Comparison of ENCODE assay signal across 8 cellular contexts in genomic region chr6:151765444-151765886, GRCh38. TPM values are rescaled to one million over a fixed set of nuclear protein-coding genes. Genes with fewer than 3 reads are reported as not detected.
A peak's percentile ranks its signal among the peaks of the same experiment; 100 is the strongest.
DNase-seq lines count a peak whose midpoint lies in the region; ATAC-seq and TF ChIP-seq lines count a peak whose summit lies in the region.

No MANE protein-coding gene starts in this region.

- no peak overlapping the region for H3K4me3 Mint-ChIP-seq in osteocyte (ENCODE audit: unreplicated experiment)

- H3K36me3 Mint-ChIP-seq in osteocyte (ENCODE audit: unreplicated experiment), result no peaks in the 10 kb centered on the region

- ATAC-seq in GM19035 (IDR thresholded peaks at IDR 0.05; ENCODE audit: unreplicated experiment), result peak; percentile 75
- ATAC-seq in HG03280 (IDR thresholded peaks at IDR 0.05; ENCODE audit: unreplicated experiment), result peak; percentile 68

- DNase-seq in COLO668 (lab: John Stamatoyannopoulos, UW; ENCODE audit: unreplicated experiment), result peak; percentile 37
- DNase-seq in NCI-H345 (lab: John Stamatoyannopoulos, UW), result peak; percentile 19
- peak; percentile 22 to 33 for DNase-seq in activated CD4-positive, alpha-beta T cell treated with anti-CD3 and anti-CD28 coated beads, Interleukin-2, amount 50 U/mL, for 48 hours
- DNase-seq in foreskin melanocyte, result peak; percentile 64
- no peak for DNase-seq in osteocyte (ENCODE audit: extremely low spot score, unreplicated experiment)
- DNase-seq in activated CD4-positive, CD25-positive, alpha-beta regulatory T cell (lab: John Stamatoyannopoulos, UW), result no peak

- H3K27me3 Mint-ChIP-seq in osteocyte (ENCODE audit: unreplicated experiment), result peaks cover 43% of the 10 kb centered on the region

- peaks cover 21% of the 10 kb centered on the region for H3K4me1 Mint-ChIP-seq in osteocyte (ENCODE audit: unreplicated experiment)

- no peak overlapping the region for H3K27ac Mint-ChIP-seq in osteocyte (ENCODE audit: unreplicated experiment)

- no peaks in the 10 kb centered on the region for H3K9me3 Mint-ChIP-seq in osteocyte (ENCODE audit: unreplicated experiment)

- peak; percentile 80 for TF ChIP-seq CTCF in osteocyte (IDR thresholded peaks at IDR 0.05)

RNA-seq across cellular contexts. Expression of gene ESR1, which starts 42.0 kb away (rescaled TPM):
- not detected in 2 replicates for total RNA-seq in osteocyte

Comparison
In these comparisons a context has a peak if more than half of its experiments do, and no peak if none do; other contexts are left out.
1. DNase-seq: peak in COLO668 (single experiment), NCI-H345 (single experiment), activated CD4-positive, alpha-beta T cell treated with anti-CD3 and anti-CD28 coated beads, Interleukin-2, amount 50 U/mL, for 48 hours (2 of 2) and foreskin melanocyte (single experiment); none in osteocyte (single experiment) and activated CD4-positive, CD25-positive, alpha-beta regulatory T cell (0 of 4).